8 cellular contexts compared by ENCODE assay signal in the genomic region with DNA sequence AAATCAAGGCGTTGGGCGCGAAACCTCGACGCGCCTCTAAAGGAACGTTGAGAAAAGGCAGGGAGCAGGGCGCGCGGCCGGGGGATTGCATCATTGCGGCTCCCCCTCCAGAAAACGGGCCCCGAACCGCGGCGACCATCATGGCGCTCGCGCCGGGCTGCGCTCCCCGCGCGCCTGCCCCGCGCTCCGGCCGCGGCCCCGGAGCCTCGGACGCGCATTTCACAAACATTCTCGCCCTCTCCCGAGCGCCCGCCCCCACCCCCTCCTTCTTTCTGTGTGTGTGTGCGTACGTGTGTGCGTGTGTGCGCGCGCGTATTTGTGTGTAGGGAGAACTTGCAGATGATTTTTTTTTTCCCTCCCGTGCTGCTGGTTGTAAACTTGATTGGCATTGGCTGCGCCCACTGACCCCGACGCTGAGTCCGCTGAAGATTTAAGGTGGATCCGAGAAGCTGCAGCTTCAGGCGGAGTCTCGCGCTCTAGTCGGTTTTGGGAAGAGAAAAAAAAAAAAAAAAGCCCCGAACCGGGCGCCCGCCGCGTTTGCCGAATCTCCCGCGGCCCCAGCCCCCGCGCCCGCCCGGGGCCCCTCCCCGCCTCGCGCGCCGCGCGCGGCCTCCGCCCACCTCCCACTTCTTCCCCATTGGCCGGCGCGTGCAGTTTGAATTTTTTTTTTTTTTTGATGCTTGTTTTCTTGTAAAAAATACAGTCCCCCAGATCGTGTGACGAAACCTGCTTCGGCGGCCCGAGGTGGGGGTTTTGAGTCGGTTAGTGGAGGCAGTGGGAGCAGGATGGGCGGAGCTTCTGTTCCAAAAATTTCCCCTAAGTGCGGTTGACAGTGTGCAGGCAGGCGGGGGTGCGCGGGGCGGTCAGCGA. TPM values are rescaled to one million over a fixed set of nuclear protein-coding genes. Genes with fewer than 3 reads are reported as not detected.
DNase-seq lines count a peak whose midpoint lies in the region; ATAC-seq, FAIRE-seq and TF ChIP-seq lines count a peak whose summit lies in the region.

No MANE protein-coding gene starts in this region.

- TF ChIP-seq CTCF in BE2C (IDR thresholded peaks at IDR 0.05; ENCODE audit: low read depth, low read length) (no peak), colonic mucosa (IDR thresholded peaks at IDR 0.05) (no peak)

- no peaks in the 10 kb centered on the region for H3K9me3 ChIP-seq in BE2C
- H3K9me3 ChIP-seq in colonic mucosa, result no peaks in the 10 kb centered on the region

- intact Hi-C loops in colonic mucosa (cut with DNase I), result no loop called here

- no peaks in the 10 kb centered on the region for H3K4me1 ChIP-seq in BE2C
- peaks cover 6% of the 10 kb centered on the region for H3K4me1 ChIP-seq in colonic mucosa

- H3K9ac ChIP-seq in colonic mucosa (ENCODE audit: low read depth in 2 of 2, low read length in 2 of 2), result peak overlapping the region; percentile 84 to 96

- peak; percentile 57 for ATAC-seq in HG03442 (IDR thresholded peaks at IDR 0.05; ENCODE audit: unreplicated experiment)

- no peaks in the 10 kb centered on the region for H3K27me3 ChIP-seq in BE2C
- H3K27me3 ChIP-seq in colonic mucosa, result no peaks in the 10 kb centered on the region

- DNase-seq in BE2C (peak; percentile 95), GM19239 (ENCODE audit: insufficient read length, low spot score) (peak; percentile 87), NCI-H510A treated with DMSO at 0.1 percent for 48 hours (lab: John Stamatoyannopoulos, UW) (peak; percentile 90), colonic mucosa (peak; percentile 96), left kidney (ENCODE audit: low read depth, low spot score) (peak; percentile 99)
- DNase-seq in activated CD4-positive, alpha-beta T cell treated with anti-CD3 and anti-CD28 coated beads for 48 hours, result peak; percentile 96
- peak; percentile 96 for DNase-seq in stimulated activated CD4-positive, alpha-beta T cell treated with anti-CD3 and anti-CD28 coated beads, Interleukin-1b, Interleukin-23, amount 100 ng/mL, for 48 hours

- H3K4me3 ChIP-seq in BE2C (ENCODE audit: low read depth, low read length), result peak overlapping the region; percentile 92
- peak overlapping the region; percentile 63 for H3K4me3 ChIP-seq in colonic mucosa

- peaks cover 27% of the 10 kb centered on the region for H3K36me3 ChIP-seq in BE2C
- no peaks in the 10 kb centered on the region for H3K36me3 ChIP-seq in colonic mucosa

- H3K27ac ChIP-seq in colonic mucosa, result peak overlapping the region; percentile 99

- peak; percentile 91 for FAIRE-seq in GM19239 (lab: Jason Lieb, UNC)

RNA-seq across cellular contexts. Expression of gene CDKN1B, which starts 8.2 kb away (rescaled TPM):
- polyA plus RNA-seq in BE2C (2012; ENCODE audit: insufficient read depth, insufficient read length, low read depth), result 105 TPM
- total RNA-seq in colonic mucosa, result 10 to 100 TPM; 52.1 to 54.0 TPM

RNA-seq across cellular contexts. Expression of gene GPR19, which starts 29.3 kb away (rescaled TPM):
- polyA plus RNA-seq in BE2C (2012; ENCODE audit: insufficient read depth, insufficient read length, low read depth), result 5.6 TPM
- total RNA-seq in colonic mucosa, result under 1 TPM; 0.74 to 0.96 TPM

Comparison
In these comparisons a context has a peak if more than half of its experiments do, and no peak if none do; other contexts are left out.
1. Peak in every context shown above with its lines: DNase-seq, ATAC-seq, H3K4me3 ChIP-seq and H3K27ac ChIP-seq.